Comparison of ENCODE assay signal across 16 cellular contexts in the genomic region with DNA sequence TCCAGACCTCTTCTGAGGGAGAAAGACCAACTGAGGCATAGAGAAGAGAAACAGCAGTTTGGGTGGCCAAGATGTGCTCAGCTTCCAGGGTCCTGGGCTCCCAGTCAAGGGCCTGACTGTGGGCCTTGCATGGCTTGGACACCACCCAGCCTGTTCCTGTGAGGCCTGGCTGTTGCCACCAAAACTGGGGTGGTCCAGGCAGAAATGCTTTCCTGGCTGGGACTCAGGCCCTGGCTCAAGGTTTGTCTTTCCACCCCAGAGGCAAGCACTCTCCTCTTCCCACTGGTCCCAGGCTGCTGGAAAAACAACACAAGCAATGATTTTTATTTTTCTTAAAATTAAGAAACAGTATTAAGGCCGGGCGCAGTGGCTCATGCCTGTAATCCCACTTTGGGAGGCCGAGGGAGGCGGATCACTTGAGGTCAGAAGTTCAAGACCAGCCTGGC. TPM values are rescaled to one million over a fixed set of nuclear protein-coding genes. Genes with fewer than 3 reads are reported as not detected.
DNase-seq lines count a peak whose midpoint lies in the region; ATAC-seq and TF ChIP-seq lines count a peak whose summit lies in the region.
"Had no signal": no experiment of that assay in that cellular context is flagged by ENCODE, and none has a peak within 500 bp of the region (broad histone marks: within the 10 kb centered on the region; RNA-seq: fewer than 3 reads in every experiment).

No MANE protein-coding gene starts in this region.

- in situ Hi-C loops in gastrocnemius medialis (cut with MboI; ENCODE audit: low sequenced_read_pairs in 4 of 4), result no loop called here

- intact Hi-C loops in gastrocnemius medialis (cut with DNase I; ENCODE audit: low total_unique reads) (loop anchor here (1.0 to 10.0 kb wide), 2 partner anchors 27 to 230 kb away; a partner anchor contains a TSS), prostate gland (cut with DNase I) (no loop called here)

- TF ChIP-seq POLR2A in gastrocnemius medialis (IDR thresholded peaks at IDR 0.05) (no peak), prostate gland (IDR thresholded peaks at IDR 0.05) (no peak)

- DNase-seq in AG09309 (ENCODE audit: low read depth) (no peak), adipocyte (ENCODE audit: low read depth) (no peak), hepatocyte (ENCODE audit: low spot score) (no peak), gastrocnemius medialis (no peak), BE2C (no peak), prostate gland (ENCODE audit: low spot score) (no peak), RPMI8226 (no peak), NAMALWA (ENCODE audit: low spot score) (no peak)
- DNase-seq: activated CD4-positive, alpha-beta T cell treated with anti-CD3 and anti-CD28 coated beads, Interleukin-2, amount 50 U/mL, for 4 hours; activated effector memory CD4-positive, alpha-beta T cell treated with Interleukin-2 at 50 U/mL for 16 hours; Calu3; NCI-H2029; NCI-H69; T-helper 9 cell had no signal

- H3K79me2 ChIP-seq in hepatocyte, result no peaks in the 10 kb centered on the region

- H3K27me3 ChIP-seq in adipocyte (replicated peaks; ENCODE audit: control insufficient read depth, insufficient read depth, low read length) (no peaks in the 10 kb centered on the region), hepatocyte (peaks cover 17% of the 10 kb centered on the region), gastrocnemius medialis (no peaks in the 10 kb centered on the region), BE2C (no peaks in the 10 kb centered on the region), prostate gland (replicated peaks; ENCODE audit: insufficient read depth) (no peaks in the 10 kb centered on the region)

- TF ChIP-seq CTCF in AG09309 (IDR thresholded peaks at IDR 0.05; ENCODE audit: control insufficient read depth, insufficient read depth, low read depth, low read length, missing control alignments), result peak; percentile 20
- no peak for TF ChIP-seq CTCF in hepatocyte (IDR thresholded peaks at IDR 0.05; ENCODE audit: poor library complexity)
- peak in 2 of 5 experiments; percentile 29 to 38 for TF ChIP-seq CTCF in gastrocnemius medialis (IDR thresholded peaks at IDR 0.05 in 4 of 5, conservative IDR thresholded peaks at IDR 0.05 in 1 of 5)
- no peak for TF ChIP-seq CTCF in BE2C (IDR thresholded peaks at IDR 0.05; ENCODE audit: low read depth, low read length)
- TF ChIP-seq CTCF in prostate gland (IDR thresholded peaks at IDR 0.05), result no peak

- WGBS in hepatocyte (ENCODE audit: low lambda C conversion rate, missing lambda C conversion rate), result 73% methylated on average over 4 of the region's 4 CpGs
- WGBS in prostate gland, result 84% methylated on average over 4 of the region's 4 CpGs

- ATAC-seq in gastrocnemius medialis, result no peak
- ATAC-seq: stimulated activated memory B cell treated with anti-CD40 and anti-IgM and Interleukin-4, amounts not matched to agents 10 μg/mL and 1 μg/mL and 100 μg/mL, for 72 hours had no signal

- H3K9me2 ChIP-seq in hepatocyte (replicated peaks; ENCODE audit: insufficient read depth), result no peaks in the 10 kb centered on the region

- no peak overlapping the region for H3K4me2 ChIP-seq in hepatocyte

- H3K9me3 ChIP-seq in adipocyte (ENCODE audit: control insufficient read depth, low read length) (no peaks in the 10 kb centered on the region), hepatocyte (ENCODE audit: low read depth) (no peaks in the 10 kb centered on the region), gastrocnemius medialis (no peaks in the 10 kb centered on the region), BE2C (no peaks in the 10 kb centered on the region), prostate gland (no peaks in the 10 kb centered on the region)

- peaks cover 4% of the 10 kb centered on the region for H3K36me3 ChIP-seq in adipocyte (ENCODE audit: control insufficient read depth, insufficient read depth, low read length, severe bottlenecking)
- H3K36me3 ChIP-seq in hepatocyte (replicated peaks; ENCODE audit: insufficient read depth, low read depth), result no peaks in the 10 kb centered on the region
- H3K36me3 ChIP-seq in gastrocnemius medialis, result peaks cover 0 to 5% of the 10 kb centered on the region in 2 donors
- no peaks in the 10 kb centered on the region for H3K36me3 ChIP-seq in BE2C
- H3K36me3 ChIP-seq in prostate gland, result no peaks in the 10 kb centered on the region

- H3K27ac ChIP-seq in hepatocyte (peak overlapping the region; percentile 71), gastrocnemius medialis (peak overlapping the region; percentile 82 to 97 (median 92)), prostate gland (peak overlapping the region in 1 of 2 donors; percentile 34)

- no peak overlapping the region for H2AFZ ChIP-seq in hepatocyte

- peak overlapping the region; percentile 33 for H3K9ac ChIP-seq in adipocyte (ENCODE audit: low read length)

- no peak overlapping the region for H3K4me3 ChIP-seq in AG09309 (ENCODE audit: control insufficient read depth, low read depth, low read length)
- H3K4me3 ChIP-seq in adipocyte (ENCODE audit: low read length), result no peak overlapping the region
- H3K4me3 ChIP-seq in hepatocyte, result no peak overlapping the region
- H3K4me3 ChIP-seq in gastrocnemius medialis, result no peak overlapping the region
- no peak overlapping the region for H3K4me3 ChIP-seq in BE2C (ENCODE audit: low read depth, low read length)
- H3K4me3 ChIP-seq in prostate gland, result no peak overlapping the region

- H3K4me1 ChIP-seq in adipocyte (ENCODE audit: control insufficient read depth, insufficient read depth, low read length) (peaks cover 24% of the 10 kb centered on the region), hepatocyte (ENCODE audit: insufficient read depth) (peaks cover 8% of the 10 kb centered on the region), gastrocnemius medialis (peaks cover 42 to 50% of the 10 kb centered on the region in 2 donors), BE2C (no peaks in the 10 kb centered on the region), prostate gland (replicated peaks) (peaks cover 5% of the 10 kb centered on the region)

- H4K20me1 ChIP-seq in hepatocyte (ENCODE audit: insufficient read depth, poor library complexity, severe bottlenecking), result no peaks in the 10 kb centered on the region

RNA-seq across cellular contexts. Expression of a gene that starts 13.3 kb away (rescaled TPM):
- total RNA-seq in hepatocyte, result 0.92 and 1.1 TPM in 2 replicates
- polyA plus RNA-seq in hepatocyte, result 0.83 and 1.8 TPM in 2 replicates
- 10 to 100 TPM in 3 of 4 donors, 1 to 10 TPM in 1; 4.8 to 12.6 (median 11.3) TPM for total RNA-seq in gastrocnemius medialis
- 1.4 TPM for polyA plus RNA-seq in BE2C (2012; ENCODE audit: insufficient read depth, insufficient read length, low read depth)
- total RNA-seq in prostate gland, result 10 to 100 TPM in 1 of 2 donors, 1 to 10 TPM in 1; 1.2 to 14.1 TPM
- total RNA-seq: Calu3, H4 had no signal

RNA-seq across cellular contexts. Expression of a gene that starts 26.5 kb away (rescaled TPM):
- total RNA-seq in hepatocyte (39.3 and 42.6 TPM in 2 replicates), gastrocnemius medialis (10 to 100 TPM; 22.5 to 31.0 (median 26.2) TPM), prostate gland (10 to 100 TPM; 33.6 to 40.3 TPM)
- polyA plus RNA-seq in hepatocyte, result 32.9 and 38.6 TPM in 2 replicates
- polyA plus RNA-seq in BE2C (2012; ENCODE audit: insufficient read depth, insufficient read length, low read depth), result 125 TPM

RNA-seq across cellular contexts. Expression of a gene that starts 33.9 kb away (rescaled TPM):
- total RNA-seq in hepatocyte (6.9 and 8.4 TPM in 2 replicates), gastrocnemius medialis (100 to 1,000 TPM; 419 to 569 (median 539) TPM), prostate gland (10 to 100 TPM; 13.7 to 61.0 TPM)
- 5.3 and 7.1 TPM in 2 replicates for polyA plus RNA-seq in hepatocyte
- polyA plus RNA-seq in BE2C (2012; ENCODE audit: insufficient read depth, insufficient read length, low read depth), result 35.2 TPM

Comparison
In these comparisons a context has a peak if more than half of its experiments do, and no peak if none do; other contexts are left out.
1. RNA of a gene that starts 33.9 kb away (total RNA-seq): 419 to 569 TPM in gastrocnemius medialis; 13.7 to 61.0 TPM in prostate gland and 6.9 to 8.4 TPM in hepatocyte; every median in the first group is over 4 times any median in the second.